16 cellular contexts compared by ENCODE assay signal in the genomic region with DNA sequence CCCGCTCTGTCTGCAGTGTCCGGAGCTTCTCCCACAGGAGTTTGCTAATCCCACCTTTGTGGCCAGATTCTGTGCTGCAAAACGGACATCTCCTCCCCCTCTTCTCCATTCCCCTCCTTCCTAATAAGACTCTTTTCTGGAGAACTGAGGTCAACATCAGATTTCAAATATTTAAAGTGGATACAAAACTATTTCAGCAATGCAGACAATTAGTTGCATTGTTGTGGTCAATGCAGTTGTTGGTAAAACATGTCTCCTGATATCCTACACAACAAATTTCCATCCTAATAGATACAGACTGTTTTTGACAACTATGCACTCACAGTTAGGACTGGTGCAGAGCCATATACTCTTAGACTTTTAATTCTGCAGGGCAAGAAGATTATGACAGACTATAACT. TPM values are rescaled to one million over a fixed set of nuclear protein-coding genes. Genes with fewer than 3 reads are reported as not detected.
DNase-seq lines count a peak whose midpoint lies in the region; ATAC-seq and TF ChIP-seq lines count a peak whose summit lies in the region.
"Had no signal": no experiment of that assay in that cellular context is flagged by ENCODE, and none has a peak within 500 bp of the region (broad histone marks: within the 10 kb centered on the region; RNA-seq: fewer than 3 reads in every experiment).

No MANE protein-coding gene starts in this region.

- 86% methylated on average over 3 of the region's 3 CpGs for WGBS in SK-N-SH (ENCODE audit: low lambda C conversion rate)
- WGBS in ovary, 3 donors, result 74 to 87% (median 81%) methylated on average over 3 of the region's 3 CpGs

- H3K9me3 Mint-ChIP-seq in IgD-negative memory B cell (no peaks in the 10 kb centered on the region), memory B cell (no peaks in the 10 kb centered on the region), natural killer cell (no peaks in the 10 kb centered on the region)

- TF ChIP-seq EP300 in SK-N-SH (IDR thresholded peaks at IDR 0.05; ENCODE audit: borderline replicate concordance in 1 of 2, low read depth in 1 of 2, low read length in 1 of 2) (no peak), ovary (IDR thresholded peaks at IDR 0.05) (no peak)

- ATAC-seq in SK-N-SH treated with all-trans-retinoic acid at 6 μM for 48 hours, result peak; percentile 9
- ATAC-seq in memory B cell (ENCODE audit: low read depth), result no peak
- ATAC-seq in natural killer cell, result no peak
- ATAC-seq in GM21423 (IDR thresholded peaks at IDR 0.05; ENCODE audit: unreplicated experiment), result no peak

- H3K9ac ChIP-seq in SK-N-SH, result no peak overlapping the region
- H3K9ac ChIP-seq: BLaER1 treated with 17β-estradiol and CSF1 and Interleukin-3, amounts not matched to agents 10 nM and 100 nM had no signal

- H3F3A ChIP-seq in SK-N-SH (replicated peaks; ENCODE audit: insufficient read depth), result peaks cover 4% of the 10 kb centered on the region

- H3K36me3 ChIP-seq in SK-N-SH (replicated peaks in 1 of 2; ENCODE audit: control insufficient read depth in 1 of 2, insufficient read depth in 2 of 2, low read length in 1 of 2) (no peaks in the 10 kb centered on the region), ovary (no peaks in the 10 kb centered on the region)
- H3K36me3 ChIP-seq: HAP-1 had no signal

- H3K4me3 Mint-ChIP-seq in IgD-negative memory B cell, result peak overlapping the region in 1 of 4 donors; percentile 81
- no peak overlapping the region for H3K4me3 Mint-ChIP-seq in memory B cell
- H3K4me3 Mint-ChIP-seq in natural killer cell, result no peak overlapping the region

- no peak overlapping the region for H2AFZ ChIP-seq in SK-N-SH (ENCODE audit: low read depth)

- H3K27me3 ChIP-seq in SK-N-SH (ENCODE audit: insufficient read depth) (no peaks in the 10 kb centered on the region), ovary (no peaks in the 10 kb centered on the region)

- no peaks in the 10 kb centered on the region for H3K9me2 ChIP-seq in SK-N-SH

- TF ChIP-seq CTCF in SK-N-SH (IDR thresholded peaks at IDR 0.05) (no peak), ovary (IDR thresholded peaks at IDR 0.05) (no peak), natural killer cell (IDR thresholded peaks at IDR 0.05) (no peak)

- H3K4me3 ChIP-seq in SK-N-SH (ENCODE audit: low read depth in 2 of 2, low read length in 1 of 2) (no peak overlapping the region), ovary (no peak overlapping the region)
- H3K4me3 ChIP-seq: BLaER1 treated with 17β-estradiol and CSF1 and Interleukin-3, amounts not matched to agents 10 nM and 100 nM; HAP-1 had no signal

- no peak overlapping the region for H3K4me2 ChIP-seq in SK-N-SH
- H3K4me2 ChIP-seq: BLaER1 treated with 17β-estradiol and CSF1 and Interleukin-3, amounts not matched to agents 10 nM and 100 nM had no signal

- intact Hi-C loops in ovary (cut with DNase I), result no loop called here
- intact Hi-C loops in natural killer cell (cut with micrococcal nuclease), result no loop called here

- TF ChIP-seq POLR2A in ovary (IDR thresholded peaks at IDR 0.05), result no peak

- DNase-seq in SK-N-SH (no peak), memory B cell (ENCODE audit: low spot score in 2 of 2) (no peak), ovary (no peak), MV-4-11 (lab: John Stamatoyannopoulos, UW) (no peak), natural killer cell (no peak)
- DNase-seq: CD4-positive, CD25-positive, alpha-beta regulatory T cell; DMS79; GDM1; GOT3; KBM-7 had no signal

- no peaks in the 10 kb centered on the region for H4K20me1 ChIP-seq in SK-N-SH (ENCODE audit: insufficient read depth)
- H4K20me1 ChIP-seq: BLaER1 treated with 17β-estradiol and CSF1 and Interleukin-3, amounts not matched to agents 10 nM and 100 nM had no signal

- no peaks in the 10 kb centered on the region for H3K9me3 ChIP-seq in SK-N-SH
- no peaks in the 10 kb centered on the region for H3K9me3 ChIP-seq in ovary
- H3K9me3 ChIP-seq: HAP-1 had no signal

- POLR2A ChIA-PET in SK-N-SH (lab: Yijun Ruan, JAX), result no interaction called here

- H3K4me1 ChIP-seq in SK-N-SH (ENCODE audit: control insufficient read depth in 1 of 2, insufficient read depth in 2 of 2, low read depth in 1 of 2, low read length in 1 of 2) (peaks cover 0 to 3% of the 10 kb centered on the region in 2 experiments; a peak in 2 of 4 replicates), ovary (ENCODE audit: insufficient read depth) (no peaks in the 10 kb centered on the region)

- TF ChIP-seq RAD21 in SK-N-SH (IDR thresholded peaks at IDR 0.05; ENCODE audit: low read length), result no peak

- no peak overlapping the region for H3K27ac ChIP-seq in SK-N-SH (ENCODE audit: low read depth in 2 of 2, low read length in 1 of 2)
- H3K27ac ChIP-seq in ovary, result no peak overlapping the region
- H3K27ac ChIP-seq: 22Rv1; BLaER1 treated with 17β-estradiol and CSF1 and Interleukin-3, amounts not matched to agents 10 nM and 100 nM had no signal

- CTCF ChIA-PET in SK-N-SH (lab: Yijun Ruan, JAX), result no interaction called here

- peaks cover 5 to 13% (median 7%) of the 10 kb centered on the region in 3 donors for H3K4me1 Mint-ChIP-seq in IgD-negative memory B cell
- peaks cover 3% of the 10 kb centered on the region for H3K4me1 Mint-ChIP-seq in memory B cell
- H3K4me1 Mint-ChIP-seq in natural killer cell, result peaks cover 0 to 11% of the 10 kb centered on the region in 2 donors

- H3K36me3 Mint-ChIP-seq in IgD-negative memory B cell, result no peaks in the 10 kb centered on the region
- H3K36me3 Mint-ChIP-seq in memory B cell, result peaks cover 8% of the 10 kb centered on the region
- peaks cover 6% of the 10 kb centered on the region for H3K36me3 Mint-ChIP-seq in natural killer cell

- H3K79me2 ChIP-seq in SK-N-SH (ENCODE audit: insufficient read depth), result peaks cover 3% of the 10 kb centered on the region; the same call in 1 of the 2 replicates

- no peaks in the 10 kb centered on the region for H3K27me3 Mint-ChIP-seq in IgD-negative memory B cell
- no peaks in the 10 kb centered on the region for H3K27me3 Mint-ChIP-seq in memory B cell
- no peaks in the 10 kb centered on the region for H3K27me3 Mint-ChIP-seq in natural killer cell (ENCODE audit: low read depth in 2 of 2)
- H3K27me3 Mint-ChIP-seq: CD4-positive, CD25-positive, alpha-beta regulatory T cell had no signal

- H3K27ac Mint-ChIP-seq in IgD-negative memory B cell, result peak overlapping the region in 2 of 3 donors; percentile 45 to 77
- peak overlapping the region; percentile 19 for H3K27ac Mint-ChIP-seq in memory B cell
- H3K27ac Mint-ChIP-seq in natural killer cell, result no peak overlapping the region

TF ChIP-seq in SK-N-SH treated with all-trans-retinoic acid at 6 μM for 48 hours, 23 proteins besides CTCF, POLR2A, EP300 and RAD21 (continues in another document):
- TF ChIP-seq ZFP30 (CRISPR knock-in tag; IDR thresholded peaks at IDR 0.05), result no peak
- TF ChIP-seq ARNTL (CRISPR knock-in tag; IDR thresholded peaks at IDR 0.05; ENCODE audit: borderline replicate concordance, low read depth), result no peak
- no peak for TF ChIP-seq ZNF565 (CRISPR knock-in tag; conservative IDR thresholded peaks at IDR 0.05; ENCODE audit: low read depth)

TF ChIP-seq in SK-N-SH, 30 proteins besides CTCF, POLR2A, EP300 and RAD21 (continues in another document):
- no peak for TF ChIP-seq SIN3A (IDR thresholded peaks at IDR 0.05; ENCODE audit: borderline replicate concordance, low read depth, low read length)
- TF ChIP-seq, protein P1, sequence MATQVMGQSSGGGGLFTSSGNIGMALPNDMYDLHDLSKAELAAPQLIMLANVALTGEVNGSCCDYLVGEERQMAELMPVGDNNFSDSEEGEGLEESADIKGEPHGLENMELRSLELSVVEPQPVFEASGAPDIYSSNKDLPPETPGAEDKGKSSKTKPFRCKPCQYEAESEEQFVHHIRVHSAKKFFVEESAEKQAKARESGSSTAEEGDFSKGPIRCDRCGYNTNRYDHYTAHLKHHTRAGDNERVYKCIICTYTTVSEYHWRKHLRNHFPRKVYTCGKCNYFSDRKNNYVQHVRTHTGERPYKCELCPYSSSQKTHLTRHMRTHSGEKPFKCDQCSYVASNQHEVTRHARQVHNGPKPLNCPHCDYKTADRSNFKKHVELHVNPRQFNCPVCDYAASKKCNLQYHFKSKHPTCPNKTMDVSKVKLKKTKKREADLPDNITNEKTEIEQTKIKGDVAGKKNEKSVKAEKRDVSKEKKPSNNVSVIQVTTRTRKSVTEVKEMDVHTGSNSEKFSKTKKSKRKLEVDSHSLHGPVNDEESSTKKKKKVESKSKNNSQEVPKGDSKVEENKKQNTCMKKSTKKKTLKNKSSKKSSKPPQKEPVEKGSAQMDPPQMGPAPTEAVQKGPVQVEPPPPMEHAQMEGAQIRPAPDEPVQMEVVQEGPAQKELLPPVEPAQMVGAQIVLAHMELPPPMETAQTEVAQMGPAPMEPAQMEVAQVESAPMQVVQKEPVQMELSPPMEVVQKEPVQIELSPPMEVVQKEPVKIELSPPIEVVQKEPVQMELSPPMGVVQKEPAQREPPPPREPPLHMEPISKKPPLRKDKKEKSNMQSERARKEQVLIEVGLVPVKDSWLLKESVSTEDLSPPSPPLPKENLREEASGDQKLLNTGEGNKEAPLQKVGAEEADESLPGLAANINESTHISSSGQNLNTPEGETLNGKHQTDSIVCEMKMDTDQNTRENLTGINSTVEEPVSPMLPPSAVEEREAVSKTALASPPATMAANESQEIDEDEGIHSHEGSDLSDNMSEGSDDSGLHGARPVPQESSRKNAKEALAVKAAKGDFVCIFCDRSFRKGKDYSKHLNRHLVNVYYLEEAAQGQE (IDR thresholded peaks at IDR 0.05; ENCODE audit: low read depth, low read length), result no peak
- no peak for TF ChIP-seq YY1 (IDR thresholded peaks at IDR 0.05; ENCODE audit: low read depth)
- no peak for TF ChIP-seq POLR2AphosphoS5 (IDR thresholded peaks at IDR 0.05; ENCODE audit: low read depth, low read length)
- no peak for TF ChIP-seq MAX (IDR thresholded peaks at IDR 0.05; ENCODE audit: low read depth)
- TF ChIP-seq TAF1 (IDR thresholded peaks at IDR 0.05; ENCODE audit: borderline replicate concordance, low read depth, low read length), result no peak
- TF ChIP-seq GABPA (IDR thresholded peaks at IDR 0.05; ENCODE audit: low read depth), result no peak
- TF ChIP-seq EZH2phosphoT487 (IDR thresholded peaks at IDR 0.05; ENCODE audit: borderline replicate concordance, low read depth), result no peak

RNA-seq across cellular contexts. Expression of gene MCUB, which starts 5.1 kb away (rescaled TPM):
- polyA plus RNA-seq in SK-N-SH (2012; rRNA removed) (31.5 and 39.3 TPM in 2 replicates), IgD-negative memory B cell (151 TPM), ovary (10 to 100 TPM in 1 of 2 donors, 1 to 10 TPM in 1; 7.7 to 18.5 TPM)
- 19.2 and 32.1 TPM in 2 replicates for polyA plus RNA-seq in SK-N-SH (2012; cell fraction: cytosol; rRNA removed)
- polyA plus RNA-seq in SK-N-SH (2012; cell fraction: nucleus; rRNA removed), result 31.4 and 37.1 TPM in 2 replicates
- total RNA-seq in ovary (10 to 100 TPM in 2 of 7 donors, 1 to 10 TPM in 5; 7.6 to 11.7 (median 8.8) TPM), natural killer cell (10 to 100 TPM; 25.1 to 35.8 (median 31.1) TPM)

Comparison
In these comparisons a context has a peak if more than half of its experiments do, and no peak if none do; other contexts are left out.
1. H3K27ac Mint-ChIP-seq: peak in IgD-negative memory B cell (2 of 3) and memory B cell (single experiment); none in natural killer cell (0 of 2).